ENCODE assay signal across 8 cellular contexts in genomic region chr13:99431927-99432636, GRCh38.
A peak's percentile ranks its signal among the peaks of the same experiment; 100 is the strongest.
DNase-seq lines count a peak whose midpoint lies in the region; ATAC-seq and TF ChIP-seq lines count a peak whose summit lies in the region.

No MANE protein-coding gene starts in this region.

- intact Hi-C loops in prostate gland (cut with DNase I): no loop called here

- ATAC-seq in GM21825 (IDR thresholded peaks at IDR 0.05; ENCODE audit: unreplicated experiment): peak; percentile 30

- no peak overlapping the region for H3K27ac ChIP-seq in prostate gland

- no peaks in the 10 kb centered on the region for H3K9me3 ChIP-seq in prostate gland

- no peaks in the 10 kb centered on the region for H3K36me3 ChIP-seq in prostate gland

- in situ Hi-C loops in GM13976 (cut with MboI; ENCODE audit: low sequenced_read_pairs, unreplicated experiment): loop anchor here (10.0 kb wide), 1 partner anchor 47 kb away; no protein-coding TSS in a partner anchor

- no peak for TF ChIP-seq POLR2A in prostate gland (IDR thresholded peaks at IDR 0.05)

- DNase-seq in GM13976 (ENCODE audit: low spot score): peak; percentile 65
- DNase-seq in NOMO-1 treated with DMSO at 0.1 percent for 48 hours (lab: John Stamatoyannopoulos, UW; ENCODE audit: unreplicated experiment): peak; percentile 25
- peak; percentile 12 for DNase-seq in fibroblast of the aortic adventitia (ENCODE audit: low read depth)
- DNase-seq in amniotic stem cell (lab: John Stamatoyannopoulos, UW): no peak
- no peak for DNase-seq in EL
- DNase-seq in prostate gland (ENCODE audit: low spot score): no peak
- DNase-seq in iPS-NIHi7 (ENCODE audit: extremely low spot score): no peak

- H3K4me1 ChIP-seq in prostate gland (replicated peaks): no peaks in the 10 kb centered on the region

- 80% methylated on average over 18 of the region's 18 CpGs for WGBS in prostate gland

- TF ChIP-seq CTCF in GM13976 (IDR thresholded peaks at IDR 0.05; ENCODE audit: borderline replicate concordance, control extremely low read depth, extremely low read depth, insufficient read depth, missing control alignments): no peak
- TF ChIP-seq CTCF in fibroblast of the aortic adventitia (IDR thresholded peaks at IDR 0.05; ENCODE audit: insufficient read depth, low read length): no peak
- TF ChIP-seq CTCF in prostate gland (IDR thresholded peaks at IDR 0.05): no peak

- no peaks in the 10 kb centered on the region for H3K27me3 ChIP-seq in prostate gland (replicated peaks; ENCODE audit: insufficient read depth)

- H3K4me3 ChIP-seq in fibroblast of the aortic adventitia (ENCODE audit: low read depth, low read length): no peak overlapping the region
- peak overlapping the region in 1 of 2 donors; percentile 10 for H3K4me3 ChIP-seq in prostate gland

Comparison
In these comparisons a context has a peak if more than half of its experiments do, and no peak if none do; other contexts are left out.
1. DNase-seq: peak in GM13976 (single experiment), NOMO-1 treated with DMSO at 0.1 percent for 48 hours (single experiment) and fibroblast of the aortic adventitia (single experiment); none in amniotic stem cell (single experiment), EL (single experiment), prostate gland (single experiment) and iPS-NIHi7 (single experiment).